In the genomic region with DNA sequence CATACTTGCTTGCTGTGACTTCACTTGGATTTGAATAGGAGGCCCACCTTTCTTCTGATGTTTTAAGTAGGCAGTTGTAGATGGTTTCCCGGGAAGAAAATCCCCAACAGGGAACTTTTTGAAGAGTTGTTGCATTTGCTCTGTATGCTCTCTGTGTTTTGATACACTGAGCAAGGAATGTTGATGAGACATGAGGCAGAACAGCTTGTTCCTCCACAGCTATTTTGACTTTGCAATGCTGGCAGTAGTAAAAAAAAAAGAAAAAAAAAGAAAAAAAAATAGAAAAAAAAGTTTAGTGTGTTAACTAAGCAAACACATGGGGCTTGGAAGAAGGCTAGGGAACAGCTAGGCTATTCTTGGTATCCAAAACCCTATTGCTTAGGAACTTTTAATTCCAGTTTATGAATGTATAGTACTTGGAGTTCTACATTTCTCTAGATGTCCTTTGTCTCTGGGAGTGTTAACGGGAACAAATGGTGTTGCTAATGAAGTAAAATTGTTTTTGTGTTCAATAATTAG, we compare ENCODE assay signal across 24 cellular contexts. TPM values are rescaled to one million over a fixed set of nuclear protein-coding genes. Genes with fewer than 3 reads are reported as not detected.
DNase-seq lines count a peak whose midpoint lies in the region; ATAC-seq, FAIRE-seq and TF ChIP-seq lines count a peak whose summit lies in the region.
"Had no signal": no experiment of that assay in that cellular context is flagged by ENCODE, and none has a peak within 500 bp of the region (broad histone marks: within the 10 kb centered on the region; RNA-seq: fewer than 3 reads in every experiment).

No MANE protein-coding gene starts in this region.

- ATAC-seq in gastroesophageal sphincter = peak; percentile 86
- no peak for ATAC-seq in HG03439 (IDR thresholded peaks at IDR 0.05; ENCODE audit: unreplicated experiment)
- ATAC-seq: K562 had no signal

- intact Hi-C loops in kidney (cut with DNase I) = no loop called here

- H3K36me3 ChIP-seq in gastroesophageal sphincter (no peaks in the 10 kb centered on the region), tibial nerve (no peaks in the 10 kb centered on the region), kidney (ENCODE audit: control insufficient read depth in 1 of 2, insufficient read depth in 2 of 2, low read length in 2 of 2) (no peaks in the 10 kb centered on the region)
- H3K36me3 ChIP-seq: neutrophil, Peyer's patch, SJCRH30, spleen had no signal

- DNase-seq in brain pericyte (ENCODE audit: low read depth, low spot score) = peak; percentile 47
- peak; percentile 31 for DNase-seq in renal cortical epithelial cell (ENCODE audit: low read depth)
- DNase-seq in tibial nerve (ENCODE audit: low spot score in 2 of 2) = no peak
- no peak for DNase-seq in DMS114 treated with DMSO at 0.1 percent for 48 hours (lab: John Stamatoyannopoulos, UW; ENCODE audit: unreplicated experiment)
- no peak for DNase-seq in kidney
- no peak for DNase-seq in NCI-H510A (lab: John Stamatoyannopoulos, UW)
- DNase-seq: activated CD4-positive, alpha-beta T cell treated with anti-CD3 and anti-CD28 coated beads, Interleukin-2, amount 50 U/mL, for 4 hours; activated naive CD4-positive, alpha-beta T cell treated with anti-CD3 and anti-CD28 coated beads, Interleukin-2, amount 10 ng/mL, durations not matched to agents 7 days and 5 days; Caco-2; cerebellar nuclear complex; DMS79 treated with DMSO at 0.1 percent for 48 hours; H9; NCI-H1105 treated with DMSO at 0.1 percent for 48 hours; NCI-H2029 treated with DMSO at 0.1 percent for 48 hours; NCI-H226; Peyer's patch; SJCRH30; spleen; stimulated activated CD4-positive, alpha-beta T cell treated with anti-CD3 and anti-CD28 coated beads, Interleukin-2, amount 100 ng/mL, for 48 hours had no signal

- 52 to 77% methylated on average over 2 of the region's 2 CpGs for WGBS in gastroesophageal sphincter (ENCODE audit: low coverage in 1 of 2), 2 donors
- 56 to 66% methylated on average over 2 of the region's 2 CpGs for WGBS in tibial nerve, 2 donors

- H3K4me3 ChIP-seq in gastroesophageal sphincter = no peak overlapping the region
- no peak overlapping the region for H3K4me3 ChIP-seq in tibial nerve
- H3K4me3 ChIP-seq in kidney (ENCODE audit: low read length in 2 of 2) = no peak overlapping the region
- H3K4me3 ChIP-seq: K562, Peyer's patch, SJCRH30, spleen had no signal

- FAIRE-seq in kidney (lab: Jason Lieb, UNC) = no peak
- FAIRE-seq: K562 had no signal

- H3K9me3 ChIP-seq in gastroesophageal sphincter (no peaks in the 10 kb centered on the region), tibial nerve (peaks cover 0 to 4% (median 0%) of the 10 kb centered on the region in 4 donors), kidney (ENCODE audit: control insufficient read depth in 1 of 2, low read length in 2 of 2) (no peaks in the 10 kb centered on the region)
- H3K9me3 ChIP-seq: Caco-2, neutrophil, Peyer's patch, SJCRH30, spleen had no signal

- H3K9ac ChIP-seq in kidney (ENCODE audit: low read length in 2 of 2) = no peak overlapping the region

- TF ChIP-seq EP300 in gastroesophageal sphincter (IDR thresholded peaks at IDR 0.05) (no peak), tibial nerve (IDR thresholded peaks at IDR 0.05) (peak; percentile 33 to 85)

- H3K4me1 ChIP-seq in gastroesophageal sphincter (peaks cover 0 to 20% (median 9%) of the 10 kb centered on the region in 3 donors), tibial nerve (peaks cover 0 to 36% (median 0%) of the 10 kb centered on the region in 4 donors), kidney (ENCODE audit: control insufficient read depth in 1 of 2, insufficient read depth in 1 of 2, low read depth in 1 of 2, low read length in 2 of 2) (no peaks in the 10 kb centered on the region)
- H3K4me1 ChIP-seq: Caco-2, Peyer's patch, SJCRH30, spleen had no signal

- H3K27me3 ChIP-seq in gastroesophageal sphincter = no peaks in the 10 kb centered on the region
- no peaks in the 10 kb centered on the region for H3K27me3 ChIP-seq in tibial nerve
- H3K27me3 ChIP-seq: neutrophil, Peyer's patch, SJCRH30, spleen had no signal

- no peak for TF ChIP-seq CTCF in gastroesophageal sphincter (IDR thresholded peaks at IDR 0.05)
- no peak for TF ChIP-seq CTCF in tibial nerve (IDR thresholded peaks at IDR 0.05)
- TF ChIP-seq CTCF in kidney (IDR thresholded peaks at IDR 0.05; ENCODE audit: borderline replicate concordance, extremely low read depth, insufficient read depth) = no peak

- peak overlapping the region; percentile 78 to 93 (median 80) for H3K27ac ChIP-seq in gastroesophageal sphincter
- H3K27ac ChIP-seq in tibial nerve = peak overlapping the region in 3 of 4 donors; percentile 62 to 91 (median 86)
- no peak overlapping the region for H3K27ac ChIP-seq in kidney (ENCODE audit: low read depth in 2 of 2, low read length in 2 of 2)
- H3K27ac ChIP-seq: C4-2B, neutrophil, Peyer's patch, SJCRH30, spleen had no signal

- TF ChIP-seq POLR2A in gastroesophageal sphincter (IDR thresholded peaks at IDR 0.05) = no peak
- TF ChIP-seq POLR2A in tibial nerve (IDR thresholded peaks at IDR 0.05) = no peak

RNA-seq across cellular contexts. Expression of gene PAQR3, which starts 23.4 kb away (rescaled TPM):
- total RNA-seq in gastroesophageal sphincter (10 to 100 TPM; 22.8 to 76.0 (median 48.0) TPM), renal cortical epithelial cell (23.0 and 26.2 TPM in 2 replicates), tibial nerve (10 to 100 TPM; 12.9 to 30.4 (median 16.2) TPM), kidney (11.4 TPM)
- 4.9 TPM for polyA plus RNA-seq in kidney (ENCODE audit: insufficient read depth, low read depth, low replicate concordance)

Comparison
In these comparisons a context has a peak if more than half of its experiments do, and no peak if none do; other contexts are left out.
1. DNase-seq: peak in brain pericyte (single experiment) and renal cortical epithelial cell (single experiment); none in tibial nerve (0 of 2), DMS114 treated with DMSO at 0.1 percent for 48 hours (single experiment), kidney (single experiment) and NCI-H510A (single experiment).
2. H3K27ac ChIP-seq: peak in gastroesophageal sphincter (4 of 4) and tibial nerve (3 of 4); none in kidney (0 of 2).